Comparison of ENCODE assay signal across 8 cellular contexts in genomic region chr1:204376919-204377799, GRCh38. TPM values are rescaled to one million over a fixed set of nuclear protein-coding genes. Genes with fewer than 3 reads are reported as not detected.
DNase-seq lines count a peak whose midpoint lies in the region; ATAC-seq, FAIRE-seq and TF ChIP-seq lines count a peak whose summit lies in the region.

No MANE protein-coding gene starts in this region.

- H3K79me2 ChIP-seq in astrocyte (ENCODE audit: insufficient read depth, low read length): no peaks in the 10 kb centered on the region

- peak overlapping the region; percentile 91 for H2AFZ ChIP-seq in astrocyte (ENCODE audit: low read depth, low read length)

- no peak for TF ChIP-seq CTCF in astrocyte (IDR thresholded peaks at IDR 0.05; ENCODE audit: insufficient read depth, low read depth, low read length)

- H3K9ac ChIP-seq in astrocyte (ENCODE audit: low read length): peak overlapping the region; percentile 55

- no peaks in the 10 kb centered on the region for H3K36me3 ChIP-seq in astrocyte (ENCODE audit: insufficient read depth, low read length)

- no peaks in the 10 kb centered on the region for H3K9me3 Mint-ChIP-seq in astrocyte (ENCODE audit: unreplicated experiment)
- H3K9me3 Mint-ChIP-seq in stimulated activated naive B cell treated with anti-CD40 and anti-IgM and Interleukin-4, amounts not matched to agents 10 μg/mL and 1 μg/mL and 100 μg/mL, for 72 hours: no peaks in the 10 kb centered on the region

- peaks cover 51% of the 10 kb centered on the region for H3K27me3 Mint-ChIP-seq in astrocyte (ENCODE audit: low read depth, unreplicated experiment)
- H3K27me3 Mint-ChIP-seq in stimulated activated naive B cell treated with anti-CD40 and anti-IgM and Interleukin-4, amounts not matched to agents 10 μg/mL and 1 μg/mL and 100 μg/mL, for 72 hours: peaks cover 2 to 12% of the 10 kb centered on the region in 2 donors

- H3K36me3 Mint-ChIP-seq in astrocyte (ENCODE audit: low read depth, unreplicated experiment): no peaks in the 10 kb centered on the region
- no peaks in the 10 kb centered on the region for H3K36me3 Mint-ChIP-seq in stimulated activated naive B cell treated with anti-CD40 and anti-IgM and Interleukin-4, amounts not matched to agents 10 μg/mL and 1 μg/mL and 100 μg/mL, for 72 hours

- H3K4me1 ChIP-seq in astrocyte (ENCODE audit: insufficient read depth, low read length): peaks cover 11% of the 10 kb centered on the region

- ATAC-seq in left lobe of liver (peak; percentile 94), GM18498 (IDR thresholded peaks at IDR 0.05; ENCODE audit: unreplicated experiment) (no peak), GM18861 (IDR thresholded peaks at IDR 0.05; ENCODE audit: unreplicated experiment) (no peak)
- ATAC-seq in stimulated activated naive B cell treated with anti-CD40 and anti-IgM and Interleukin-4, amounts not matched to agents 10 μg/mL and 1 μg/mL and 100 μg/mL, for 72 hours (replicated peaks): no peak

- no peak overlapping the region for H3K27ac ChIP-seq in astrocyte (ENCODE audit: low read depth, low read length)

- no peak for FAIRE-seq in astrocyte (lab: Jason Lieb, UNC)

- H3K4me3 Mint-ChIP-seq in astrocyte (ENCODE audit: unreplicated experiment): peak overlapping the region; percentile 78
- H3K4me3 Mint-ChIP-seq in stimulated activated naive B cell treated with anti-CD40 and anti-IgM and Interleukin-4, amounts not matched to agents 10 μg/mL and 1 μg/mL and 100 μg/mL, for 72 hours: peak overlapping the region; percentile 73 to 86

- H3K4me2 ChIP-seq in astrocyte (ENCODE audit: low read length): peak overlapping the region; percentile 99

- no peak overlapping the region for H3K27ac Mint-ChIP-seq in astrocyte (ENCODE audit: unreplicated experiment)
- peak overlapping the region; percentile 6 for H3K27ac Mint-ChIP-seq in stimulated activated naive B cell treated with anti-CD40 and anti-IgM and Interleukin-4, amounts not matched to agents 10 μg/mL and 1 μg/mL and 100 μg/mL, for 72 hours

- peak; percentile 15 to 49 for DNase-seq in NCI-H526 (lab: John Stamatoyannopoulos, UW)
- DNase-seq in NCI-H526 treated with DMSO at 0.1 percent for 48 hours (lab: John Stamatoyannopoulos, UW): no peak
- no peak for DNase-seq in astrocyte (ENCODE audit: low read depth)
- peak; percentile 92 for DNase-seq in left lobe of liver (ENCODE audit: low spot score)
- no peak for DNase-seq in stimulated activated naive B cell treated with anti-CD40 and anti-IgM and Interleukin-4, amounts not matched to agents 10 μg/mL and 1 μg/mL and 100 μg/mL, for 72 hours
- DNase-seq in A172 (ENCODE audit: low spot score): no peak

- H4K20me1 ChIP-seq in astrocyte (ENCODE audit: insufficient read depth, low read length): no peaks in the 10 kb centered on the region

- H3K4me3 ChIP-seq in astrocyte (ENCODE audit: insufficient read depth, low read depth, low read length): peak overlapping the region; percentile 59

- peaks cover 3% of the 10 kb centered on the region for H3K4me1 Mint-ChIP-seq in astrocyte (ENCODE audit: low read depth, unreplicated experiment)
- peaks cover 12 to 17% of the 10 kb centered on the region in 2 donors for H3K4me1 Mint-ChIP-seq in stimulated activated naive B cell treated with anti-CD40 and anti-IgM and Interleukin-4, amounts not matched to agents 10 μg/mL and 1 μg/mL and 100 μg/mL, for 72 hours

- peaks cover 62% of the 10 kb centered on the region for H3K27me3 ChIP-seq in astrocyte (ENCODE audit: insufficient read depth, low read length)

- H3K9me3 ChIP-seq in astrocyte (ENCODE audit: insufficient read depth, low read depth, low read length): no peaks in the 10 kb centered on the region

RNA-seq across cellular contexts. Expression of gene PLEKHA6, which starts 17.4 kb away (rescaled TPM):
- total RNA-seq in astrocyte (1.5 and 2.7 TPM in 2 replicates), left lobe of liver (28.8 TPM)
- total RNA-seq in A172 (2014; rRNA removed; shearing (Covaris generic)): 0.02 and 0.17 TPM in 2 replicates

RNA-seq across cellular contexts. Expression of gene PPP1R15B, which starts 34.5 kb away (rescaled TPM):
- total RNA-seq in astrocyte (38.8 and 40.0 TPM in 2 replicates), left lobe of liver (34.1 TPM)
- 27.8 and 34.5 TPM in 2 replicates for total RNA-seq in A172 (2014; rRNA removed; shearing (Covaris generic))

Comparison
In these comparisons a context has a peak if more than half of its experiments do, and no peak if none do; other contexts are left out.
1. DNase-seq: peak in NCI-H526 (2 of 2) and left lobe of liver (single experiment); none in NCI-H526 treated with DMSO at 0.1 percent for 48 hours (single experiment), astrocyte (single experiment), stimulated activated naive B cell treated with anti-CD40 and anti-IgM and Interleukin-4, amounts not matched to agents 10 μg/mL and 1 μg/mL and 100 μg/mL, for 72 hours (single experiment) and A172 (single experiment).